1 cellular context compared by ENCODE assay signal in the genomic region with DNA sequence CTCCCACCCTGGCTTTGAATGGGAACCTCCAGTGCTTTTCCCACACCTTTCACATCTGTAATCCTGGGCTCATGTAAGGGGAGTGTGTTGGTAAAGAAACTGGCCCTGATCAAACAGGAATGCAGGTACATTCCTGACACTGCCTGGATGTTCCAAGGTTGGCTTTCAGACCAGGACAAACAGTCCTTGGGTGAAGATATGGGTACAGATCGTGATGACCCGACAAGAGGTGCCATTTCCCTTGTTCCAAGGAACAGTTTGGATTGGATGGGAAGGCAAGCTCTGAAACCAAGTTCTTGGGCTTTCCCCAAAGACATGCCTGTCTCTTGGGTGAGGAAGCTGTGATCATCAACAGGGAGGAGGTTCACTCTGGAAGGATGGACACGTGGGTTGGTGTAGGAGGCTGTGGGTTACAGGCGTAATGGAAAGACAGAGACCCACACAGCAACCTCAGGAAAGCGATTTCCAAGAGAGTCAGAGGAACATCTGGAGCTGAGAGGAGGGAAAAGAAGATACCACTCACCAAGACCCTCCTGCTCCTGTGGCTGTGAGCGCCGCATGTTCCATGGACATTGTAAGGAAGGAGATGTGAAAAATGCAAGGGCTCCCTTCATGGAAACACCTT.
TF ChIP-seq lines count a peak whose summit lies in the region.

No MANE protein-coding gene starts in this region.

TF ChIP-seq in IMR-90, 13 proteins besides CTCF, POLR2A, EP300 and RAD21 (continued from another document):
- TF ChIP-seq MAFK (IDR thresholded peaks at IDR 0.05; ENCODE audit: low read depth, low read length), result no peak
- TF ChIP-seq NFE2L2 (IDR thresholded peaks at IDR 0.05; ENCODE audit: low read depth, low read length), result no peak
- no peak for TF ChIP-seq RFX5 (IDR thresholded peaks at IDR 0.05; ENCODE audit: low read depth, low read length)
- no peak for TF ChIP-seq RCOR1 (IDR thresholded peaks at IDR 0.05; ENCODE audit: insufficient replicate concordance, low read length)
- TF ChIP-seq FOS (IDR thresholded peaks at IDR 0.05; ENCODE audit: low read depth, low read length), result no peak
- no peak for TF ChIP-seq MAZ (IDR thresholded peaks at IDR 0.05; ENCODE audit: borderline replicate concordance, low read depth, low read length)
- no peak for TF ChIP-seq MXI1 (IDR thresholded peaks at IDR 0.05; ENCODE audit: borderline replicate concordance, low read depth, low read length)
